ENCODE assay signal across 17 cellular contexts in genomic region chr16:49704586-49705155, GRCh38.
DNase-seq lines count a peak whose midpoint lies in the region; ATAC-seq and TF ChIP-seq lines count a peak whose summit lies in the region.
"Had no signal": no experiment of that assay in that cellular context is flagged by ENCODE, and none has a peak within 500 bp of the region (broad histone marks: within the 10 kb centered on the region; RNA-seq: fewer than 3 reads in every experiment).

No MANE protein-coding gene starts in this region.

- no peaks in the 10 kb centered on the region for H3K36me3 Mint-ChIP-seq in activated naive CD4-positive, alpha-beta T cell treated with anti-CD3 and anti-CD28 coated beads, Interleukin-2, amount 50 U/mL, for 72 hours
- H3K36me3 Mint-ChIP-seq: naive B cell, T-cell had no signal

- H3K4me3 ChIP-seq in BLaER1 treated with 17β-estradiol and CSF1 and Interleukin-3, amounts not matched to agents 10 nM and 100 nM: no peak overlapping the region
- H3K4me3 ChIP-seq in GM12875 (ENCODE audit: low read depth, low read length) (no peak overlapping the region), mucosa of descending colon (no peak overlapping the region), dorsolateral prefrontal cortex (no peak overlapping the region)
- H3K4me3 ChIP-seq: heart left ventricle, tibial artery had no signal

- H3K4me1 ChIP-seq in BLaER1 treated with 17β-estradiol and CSF1 and Interleukin-3, amounts not matched to agents 10 nM and 100 nM: peaks cover 53 to 99% (median 74%) of the 10 kb centered on the region in 10 experiments
- no peaks in the 10 kb centered on the region for H3K4me1 ChIP-seq in mucosa of descending colon (ENCODE audit: low read depth)

- 0 out of 22 replicates have a peak, but pooled peaks cover 0 to 18% (median 0%) of the 10 kb centered on the region in 11 experiments for H4K20me1 ChIP-seq in BLaER1 treated with 17β-estradiol and CSF1 and Interleukin-3, amounts not matched to agents 10 nM and 100 nM

- H3K9me3 Mint-ChIP-seq in activated naive CD4-positive, alpha-beta T cell treated with anti-CD3 and anti-CD28 coated beads, Interleukin-2, amount 50 U/mL, for 72 hours: no peaks in the 10 kb centered on the region
- H3K9me3 Mint-ChIP-seq: T-cell had no signal

- no peaks in the 10 kb centered on the region for H3K36me3 ChIP-seq in BLaER1 treated with 17β-estradiol and CSF1 and Interleukin-3, amounts not matched to agents 10 nM and 100 nM
- no peaks in the 10 kb centered on the region for H3K36me3 ChIP-seq in mucosa of descending colon (ENCODE audit: low read depth)
- H3K36me3 ChIP-seq: heart left ventricle, tibial artery had no signal

- intact Hi-C loops in mucosa of descending colon (cut with DNase I, micrococcal nuclease) (no loop called here), dorsolateral prefrontal cortex (cut with DNase I) (no loop called here)

- DNase-seq in RPMI8226 (peak; percentile 40), iris pigment epithelial cell (ENCODE audit: low read depth) (peak; percentile 10), mucosa of descending colon (no peak), dorsolateral prefrontal cortex (no peak), SIG-M5 treated with dmso at 0.1 percent for 504 hours (lab: John Stamatoyannopoulos, UW; ENCODE audit: unreplicated experiment) (no peak)
- no peak for DNase-seq in activated naive CD4-positive, alpha-beta T cell treated with anti-CD3 and anti-CD28 coated beads, Interleukin-2, amount 50 U/mL, for 72 hours (ENCODE audit: low spot score in 2 of 2)
- DNase-seq: activated CD4-positive, CD25-positive, alpha-beta regulatory T cell treated with anti-CD3 and anti-CD28 coated beads, Interleukin-2, amount 50 U/mL, for 72 hours; activated T-cell treated with anti-CD3 and anti-CD28 coated beads, Interleukin-2, amount 50 U/mL, for 1 hour; naive B cell; retina; stimulated activated CD4-positive, alpha-beta T cell treated with anti-CD3 and anti-CD28 coated beads, Interleukin-1b, Interleukin-23, amount 100 ng/mL, for 48 hours; stimulated activated CD8-positive, alpha-beta memory T cell treated with anti-CD3 and anti-CD28 coated beads, Interleukin-4, amount 100 ng/mL, for 48 hours; T-cell; tibial artery had no signal

- peak overlapping the region; percentile 58 to 96 (median 89); a peak in 20 of 22 replicates for H3K4me2 ChIP-seq in BLaER1 treated with 17β-estradiol and CSF1 and Interleukin-3, amounts not matched to agents 10 nM and 100 nM

- no peak overlapping the region for H3K27ac ChIP-seq in BLaER1 treated with 17β-estradiol and CSF1 and Interleukin-3, amounts not matched to agents 10 nM and 100 nM
- H3K27ac ChIP-seq in dorsolateral prefrontal cortex: no peak overlapping the region
- H3K27ac ChIP-seq: heart left ventricle, tibial artery had no signal

- no peaks in the 10 kb centered on the region for H3K9me3 ChIP-seq in BLaER1 treated with 17β-estradiol and CSF1 and Interleukin-3, amounts not matched to agents 10 nM and 100 nM (replicated peaks in 1 of 11)
- no peaks in the 10 kb centered on the region for H3K9me3 ChIP-seq in mucosa of descending colon
- H3K9me3 ChIP-seq: tibial artery had no signal

- H3K27me3 ChIP-seq in BLaER1 treated with 17β-estradiol and CSF1 and Interleukin-3, amounts not matched to agents 10 nM and 100 nM: peaks cover 0 to 29% (median 0%) of the 10 kb centered on the region in 11 experiments; a peak in 4 of 22 replicates
- H3K27me3 ChIP-seq in dorsolateral prefrontal cortex: peaks cover 0 to 3% (median 0%) of the 10 kb centered on the region in 45 donors
- H3K27me3 ChIP-seq: heart left ventricle, tibial artery had no signal

- H3K9ac ChIP-seq in BLaER1 treated with 17β-estradiol and CSF1 and Interleukin-3, amounts not matched to agents 10 nM and 100 nM: no peak overlapping the region

- TF ChIP-seq CTCF in GM12875 (IDR thresholded peaks at IDR 0.05; ENCODE audit: borderline replicate concordance, insufficient read depth, low read depth, low read length) (peak; percentile 34; the same call in 1 of the 2 replicates), mucosa of descending colon (IDR thresholded peaks at IDR 0.05) (no peak), dorsolateral prefrontal cortex (IDR thresholded peaks at IDR 0.05 in 54 of 56, conservative IDR thresholded peaks at IDR 0.05 in 2 of 56; ENCODE audit: low read depth in 1 of 56, partially characterized antibody in 56 of 56) (no peak)

- no peak for ATAC-seq in mucosa of descending colon
- no peak for ATAC-seq in activated naive CD4-positive, alpha-beta T cell treated with anti-CD3 and anti-CD28 coated beads, Interleukin-2, amount 50 U/mL, for 72 hours
- ATAC-seq: heart left ventricle, T-cell had no signal

- H3K27ac Mint-ChIP-seq in activated naive CD4-positive, alpha-beta T cell treated with anti-CD3 and anti-CD28 coated beads, Interleukin-2, amount 50 U/mL, for 72 hours: no peak overlapping the region
- H3K27ac Mint-ChIP-seq: naive B cell, T-cell had no signal

Comparison
In these comparisons a context has a peak if more than half of its experiments do, and no peak if none do; other contexts are left out.
1. DNase-seq: peak in RPMI8226 (single experiment) and iris pigment epithelial cell (single experiment); none in mucosa of descending colon (0 of 3), activated naive CD4-positive, alpha-beta T cell treated with anti-CD3 and anti-CD28 coated beads, Interleukin-2, amount 50 U/mL, for 72 hours (0 of 2), dorsolateral prefrontal cortex (0 of 10) and SIG-M5 treated with dmso at 0.1 percent for 504 hours (single experiment).